ENCODE assay signal across 8 cellular contexts in genomic region chr7:142535123-142535779, GRCh38.
DNase-seq lines count a peak whose midpoint lies in the region; ATAC-seq and TF ChIP-seq lines count a peak whose summit lies in the region.

No MANE protein-coding gene starts in this region.

- CTCF ChIA-PET in BJ (lab: Yijun Ruan, JAX) = interaction anchor here (0.5 to 5.9 kb wide), 68 partner anchors 10 to 581 kb away, joined by 3 to 128 read pairs (median 6); no protein-coding TSS in a partner anchor

- no peak overlapping the region for H3K4me3 ChIP-seq in BJ (ENCODE audit: low read depth, low read length)
- no peak overlapping the region for H3K4me3 ChIP-seq in neutrophil (ENCODE audit: low read depth in 1 of 2, low read length in 1 of 2)
- no peak overlapping the region for H3K4me3 ChIP-seq in suprapubic skin

- TF ChIP-seq CTCF in BJ (IDR thresholded peaks at IDR 0.05; ENCODE audit: insufficient read depth, low read depth, low read length) (peak; percentile 87), endothelial cell (IDR thresholded peaks at IDR 0.05; ENCODE audit: unreplicated experiment) (peak; percentile 52), neutrophil (IDR thresholded peaks at IDR 0.05) (peak; percentile 17), suprapubic skin (IDR thresholded peaks at IDR 0.05) (peak; percentile 13 to 57)

- DNase-seq in BJ (ENCODE audit: low read depth) (peak; percentile 42), NCI-H82 (lab: John Stamatoyannopoulos, UW) (peak; percentile 89), endothelial cell (ENCODE audit: low spot score) (peak; percentile 78), suprapubic skin (ENCODE audit: low spot score in 2 of 2) (no peak)
- DNase-seq in activated CD8-positive, alpha-beta memory T cell treated with anti-CD3 and anti-CD28 coated beads for 24 hours = peak; percentile 82

- peaks cover 7% of the 10 kb centered on the region for H3K4me1 Mint-ChIP-seq in endothelial cell (ENCODE audit: unreplicated experiment)

- ATAC-seq in GM18873 (IDR thresholded peaks at IDR 0.05; ENCODE audit: low FRiP score, unreplicated experiment) = peak; percentile 89
- ATAC-seq in HG03108 (IDR thresholded peaks at IDR 0.05; ENCODE audit: unreplicated experiment) = peak; percentile 97

- H3K27me3 Mint-ChIP-seq in endothelial cell (ENCODE audit: unreplicated experiment) = no peaks in the 10 kb centered on the region

- no peaks in the 10 kb centered on the region for H3K9me3 ChIP-seq in neutrophil
- no peaks in the 10 kb centered on the region for H3K9me3 ChIP-seq in suprapubic skin

- no peaks in the 10 kb centered on the region for H3K36me3 ChIP-seq in BJ (ENCODE audit: control insufficient read depth, insufficient read depth, low read length)
- H3K36me3 ChIP-seq in neutrophil = no peaks in the 10 kb centered on the region
- no peaks in the 10 kb centered on the region for H3K36me3 ChIP-seq in suprapubic skin

- H3K4me1 ChIP-seq in neutrophil (ENCODE audit: control insufficient read depth in 1 of 2, insufficient read depth in 1 of 2, low read depth in 1 of 2, low read length in 1 of 2) = peaks cover 0 to 4% of the 10 kb centered on the region in 2 experiments
- peaks cover 7% of the 10 kb centered on the region for H3K4me1 ChIP-seq in suprapubic skin

- POLR2A ChIA-PET in BJ (lab: Charles Lee) = interaction anchor here (0.7 kb wide), 1 partner anchor 18 kb away, joined by 3 read pairs; no protein-coding TSS in a partner anchor

- H3K27ac Mint-ChIP-seq in endothelial cell (ENCODE audit: unreplicated experiment) = no peak overlapping the region

- no peak for TF ChIP-seq POLR2A in suprapubic skin (IDR thresholded peaks at IDR 0.05)

- 4% methylated on average over 5 of the region's 7 CpGs for WGBS in suprapubic skin

- no peak overlapping the region for H3K4me3 Mint-ChIP-seq in endothelial cell (ENCODE audit: unreplicated experiment)

- no peaks in the 10 kb centered on the region for H3K9me3 Mint-ChIP-seq in endothelial cell (ENCODE audit: unreplicated experiment)

- TF ChIP-seq EP300 in suprapubic skin (IDR thresholded peaks at IDR 0.05) = no peak

- H3K27ac ChIP-seq in neutrophil = no peak overlapping the region
- no peak overlapping the region for H3K27ac ChIP-seq in suprapubic skin

- H3K27me3 ChIP-seq in BJ (ENCODE audit: control insufficient read depth, insufficient read depth, low read length) (no peaks in the 10 kb centered on the region), neutrophil (no peaks in the 10 kb centered on the region), suprapubic skin (no peaks in the 10 kb centered on the region)

- H3K36me3 Mint-ChIP-seq in endothelial cell (ENCODE audit: low read depth, unreplicated experiment) = no peaks in the 10 kb centered on the region

Comparison
In these comparisons a context has a peak if more than half of its experiments do, and no peak if none do; other contexts are left out.
1. DNase-seq: peak in BJ (single experiment), NCI-H82 (single experiment), activated CD8-positive, alpha-beta memory T cell treated with anti-CD3 and anti-CD28 coated beads for 24 hours (single experiment) and endothelial cell (single experiment); none in suprapubic skin (0 of 2).
2. CTCF ChIP-seq: peak in every context shown above with its lines; median percentile 87 in BJ; 52 in endothelial cell; 35 in suprapubic skin; 17 in neutrophil.